ENCODE assay signal across 16 cellular contexts in the genomic region with DNA sequence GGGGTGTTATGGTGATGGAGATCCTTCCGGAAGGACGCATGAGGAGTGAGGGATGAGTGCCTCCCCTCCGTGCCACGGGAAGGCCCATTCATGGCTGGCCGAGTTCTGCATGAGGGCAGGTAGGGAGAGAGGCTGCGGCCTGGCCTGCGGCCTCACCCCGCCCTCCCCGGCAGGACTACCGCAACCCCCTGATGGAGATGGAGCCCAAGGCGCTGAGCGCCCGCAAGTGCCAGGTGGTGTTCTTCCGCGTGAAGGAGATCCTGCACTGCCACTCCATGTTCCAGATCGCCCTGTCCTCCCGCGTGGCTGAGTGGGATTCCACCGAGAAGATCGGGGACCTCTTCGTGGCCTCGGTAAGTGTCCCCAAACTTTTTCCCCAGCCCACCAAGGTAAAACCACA.
DNase-seq lines count a peak whose midpoint lies in the region; ATAC-seq and TF ChIP-seq lines count a peak whose summit lies in the region.
"Had no signal": no experiment of that assay in that cellular context is flagged by ENCODE, and none has a peak within 500 bp of the region (broad histone marks: within the 10 kb centered on the region; RNA-seq: fewer than 3 reads in every experiment).

No MANE protein-coding gene starts in this region.

- no peak overlapping the region for H2AFZ ChIP-seq in H9 (ENCODE audit: low read length)

- no peak overlapping the region for H3K9ac ChIP-seq in H9 (ENCODE audit: extremely low read depth, insufficient read length, low read length)

- H2BK12ac ChIP-seq in H9 (ENCODE audit: insufficient read length, low read depth, low read length): no peak overlapping the region

- no peak overlapping the region for H2AK5ac ChIP-seq in H9 (ENCODE audit: insufficient read length, low read length)

- TF ChIP-seq CTCF in CD14-positive monocyte (IDR thresholded peaks at IDR 0.05) (no peak), ascending aorta (IDR thresholded peaks at IDR 0.05) (no peak), gastroesophageal sphincter (IDR thresholded peaks at IDR 0.05) (no peak), gastrocnemius medialis (IDR thresholded peaks at IDR 0.05 in 4 of 5, conservative IDR thresholded peaks at IDR 0.05 in 1 of 5) (no peak), H9 (conservative IDR thresholded peaks at IDR 0.05) (no peak)

- H4K91ac ChIP-seq in H9 (ENCODE audit: insufficient read length, low read depth, low read length): no peak overlapping the region

- H3K4ac ChIP-seq in H9 (ENCODE audit: low read depth, low read length): no peak overlapping the region

- H3K14ac ChIP-seq in H9 (ENCODE audit: insufficient read depth, low read length): no peak overlapping the region

- H4K5ac ChIP-seq in H9 (ENCODE audit: insufficient read length, low read depth, low read length): no peak overlapping the region

- H3K36me3 ChIP-seq in ascending aorta (peaks cover 60 to 66% of the 10 kb centered on the region in 2 donors), gastroesophageal sphincter (peaks cover 0 to 88% of the 10 kb centered on the region in 2 donors), gastrocnemius medialis (peaks cover 0 to 56% of the 10 kb centered on the region in 2 donors)
- H3K36me3 ChIP-seq: BE2C, HAP-1 had no signal

- no peak for TF ChIP-seq EP300 in gastroesophageal sphincter (IDR thresholded peaks at IDR 0.05)

- H3K27ac ChIP-seq in ascending aorta (peak overlapping the region; percentile 91 to 97), gastroesophageal sphincter (peak overlapping the region in 3 of 4 donors; percentile 52 to 79 (median 75)), gastrocnemius medialis (peak overlapping the region; percentile 84 to 97 (median 92)), H9 (ENCODE audit: insufficient read length, low read depth, low read length) (no peak overlapping the region)
- H3K27ac ChIP-seq: A549 had no signal

- no peak overlapping the region for H2BK5ac ChIP-seq in H9 (ENCODE audit: insufficient read length, low read length)

- no peaks in the 10 kb centered on the region for H3K23me2 ChIP-seq in H9 (ENCODE audit: insufficient read length, low read depth, low read length, poor library complexity, severe bottlenecking)

- peaks cover 84% of the 10 kb centered on the region for H3K4me1 Mint-ChIP-seq in CD14-positive monocyte
- H3K4me1 Mint-ChIP-seq in H9: no peaks in the 10 kb centered on the region
- H3K4me1 Mint-ChIP-seq: CD8-positive, alpha-beta memory T cell had no signal

- H3K36me3 Mint-ChIP-seq in CD14-positive monocyte (peaks cover 76 to 90% of the 10 kb centered on the region in 2 donors), H9 (ENCODE audit: insufficient read depth in 1 of 3, low read depth in 3 of 3) (peaks cover 7 to 55% (median 38%) of the 10 kb centered on the region in 3 experiments; a peak in 6 of 7 replicates)
- H3K36me3 Mint-ChIP-seq: CD8-positive, alpha-beta memory T cell had no signal

- ATAC-seq in gastroesophageal sphincter (no peak), gastrocnemius medialis (no peak), GM19463 (IDR thresholded peaks at IDR 0.05; ENCODE audit: unreplicated experiment) (no peak), GM18517 (IDR thresholded peaks at IDR 0.05; ENCODE audit: unreplicated experiment) (no peak), GM21423 (IDR thresholded peaks at IDR 0.05; ENCODE audit: unreplicated experiment) (no peak)
- ATAC-seq: A549 had no signal

- H3K4me3 Mint-ChIP-seq in CD14-positive monocyte (no peak overlapping the region), H9 (no peak overlapping the region)
- H3K4me3 Mint-ChIP-seq: CD8-positive, alpha-beta memory T cell had no signal

- H3K27me3 Mint-ChIP-seq in CD14-positive monocyte (ENCODE audit: low read depth in 3 of 3) (peaks cover 0 to 1% (median 0%) of the 10 kb centered on the region in 3 donors), H9 (ENCODE audit: low read depth) (no peaks in the 10 kb centered on the region; the same call in 1 of the 2 replicates)

- H3K79me2 ChIP-seq in H9 (ENCODE audit: insufficient read depth, low read length): no peaks in the 10 kb centered on the region

- in situ Hi-C loops in gastrocnemius medialis (cut with MboI; ENCODE audit: low sequenced_read_pairs in 4 of 4): no loop called here

- H3K27me3 ChIP-seq in ascending aorta (no peaks in the 10 kb centered on the region), gastroesophageal sphincter (no peaks in the 10 kb centered on the region), gastrocnemius medialis (no peaks in the 10 kb centered on the region), H9 (ENCODE audit: insufficient read depth, low read length) (no peaks in the 10 kb centered on the region)
- H3K27me3 ChIP-seq: BE2C had no signal

- H3K4me3 ChIP-seq in ascending aorta (no peak overlapping the region), gastroesophageal sphincter (no peak overlapping the region), gastrocnemius medialis (no peak overlapping the region)
- H3K4me3 ChIP-seq: A549, HAP-1 had no signal

- H3K23ac ChIP-seq in H9 (ENCODE audit: insufficient read length, low read depth, low read length): no peak overlapping the region

- no peak overlapping the region for H3K18ac ChIP-seq in H9 (ENCODE audit: insufficient read length, low read depth, low read length)

- peaks cover 2% of the 10 kb centered on the region for H4K20me1 ChIP-seq in H9 (ENCODE audit: control insufficient read depth, insufficient read depth, insufficient read length)

- no peak overlapping the region for H3K56ac ChIP-seq in H9 (ENCODE audit: insufficient read length, low read depth, low read length)

- WGBS in gastroesophageal sphincter (ENCODE audit: low coverage in 1 of 2), 2 donors: 93 to 100% methylated on average over 6 to 7 of the region's 22 CpGs
- no CpG with 5 or more reads among the region's 22 CpGs for WGBS in H9 (ENCODE audit: extremely low coverage, insufficient read length, low lambda C conversion rate)

- H3K4me1 ChIP-seq in ascending aorta (peaks cover 32 to 71% of the 10 kb centered on the region in 2 donors), gastroesophageal sphincter (peaks cover 5 to 79% (median 20%) of the 10 kb centered on the region in 3 donors), gastrocnemius medialis (peaks cover 43 to 58% of the 10 kb centered on the region in 2 donors), H9 (ENCODE audit: insufficient read depth, low read length) (no peaks in the 10 kb centered on the region)
- H3K4me1 ChIP-seq: BE2C, Caco-2, HAP-1 had no signal

- no peak for DNase-seq in CD14-positive monocyte (ENCODE audit: low spot score)
- no peak for DNase-seq in ascending aorta (ENCODE audit: low spot score in 2 of 2)
- DNase-seq in gastrocnemius medialis: no peak
- no peak for DNase-seq in H9
- DNase-seq: BE2C; Caco-2; CD8-positive, alpha-beta memory T cell; DND-41; GF-D8; GOT3 had no signal

- H3K4me2 ChIP-seq in H9 (ENCODE audit: insufficient read depth, insufficient read length, low read length): no peak overlapping the region
- H3K4me2 ChIP-seq: A549 had no signal

- H2BK20ac ChIP-seq in H9 (ENCODE audit: low read depth, low read length, poor library complexity, severe bottlenecking): no peak overlapping the region

- no peak for TF ChIP-seq POLR2A in gastroesophageal sphincter (IDR thresholded peaks at IDR 0.05)
- TF ChIP-seq POLR2A in gastrocnemius medialis (IDR thresholded peaks at IDR 0.05): no peak

- H3T11ph ChIP-seq in H9 (ENCODE audit: low read length): no peak overlapping the region

- no peak overlapping the region for H4K8ac ChIP-seq in H9 (replicated peaks; ENCODE audit: insufficient read length, low read depth, low read length)

- H3K27ac Mint-ChIP-seq in CD14-positive monocyte (peak overlapping the region in 4 of 7 donors; percentile 21 to 71 (median 66)), H9 (peak overlapping the region in 1 of 3 experiments; percentile 85; a peak in 2 of 7 replicates)
- H3K27ac Mint-ChIP-seq: CD8-positive, alpha-beta memory T cell had no signal

- H2BK15ac ChIP-seq in H9 (ENCODE audit: low read depth, low read length): no peak overlapping the region

- H2BK120ac ChIP-seq in H9 (ENCODE audit: low read depth, low read length, poor library complexity, severe bottlenecking): no peak overlapping the region

- no peaks in the 10 kb centered on the region for H3K9me3 ChIP-seq in ascending aorta
- no peaks in the 10 kb centered on the region for H3K9me3 ChIP-seq in gastroesophageal sphincter
- H3K9me3 ChIP-seq in gastrocnemius medialis: no peaks in the 10 kb centered on the region
- no peaks in the 10 kb centered on the region for H3K9me3 ChIP-seq in H9 (ENCODE audit: control insufficient read depth, low read depth, low read length)
- H3K9me3 ChIP-seq: A549, BE2C, Caco-2, HAP-1 had no signal

- intact Hi-C loops in CD14-positive monocyte (cut with micrococcal nuclease): no loop called here
- intact Hi-C loops in ascending aorta (cut with DNase I): no loop called here
- intact Hi-C loops in gastrocnemius medialis (cut with DNase I; ENCODE audit: low total_unique reads): no loop called here

- H3K79me1 ChIP-seq in H9 (ENCODE audit: insufficient read depth, low read depth, low read length, poor library complexity, severe bottlenecking): no peaks in the 10 kb centered on the region

- H3K9me3 Mint-ChIP-seq in CD14-positive monocyte: no peaks in the 10 kb centered on the region
- no peaks in the 10 kb centered on the region for H3K9me3 Mint-ChIP-seq in H9
- H3K9me3 Mint-ChIP-seq: CD8-positive, alpha-beta memory T cell had no signal
